20 cellular contexts compared by ENCODE assay signal in genomic region chr9:91113026-91113425, GRCh38.
"Had no signal": no experiment of that assay in that cellular context is flagged by ENCODE, and none has a peak within 500 bp of the region (broad histone marks: within the 10 kb centered on the region; RNA-seq: fewer than 3 reads in every experiment).

No MANE protein-coding gene starts in this region.

- H3K27ac ChIP-seq: HL-60, KMS-11, SJSA1, SK-N-MC had no signal

- H3K36me3 ChIP-seq: SJSA1 had no signal

- H3K4me2 ChIP-seq: KMS-11 had no signal

- H3K27me3 ChIP-seq: SJSA1 had no signal

- H3K9ac ChIP-seq: KMS-11 had no signal

- ATAC-seq: K562 had no signal

- DNase-seq: Kasumi-1, MM.1S, NCI-H1092 treated with DMSO at 0.1 percent for 48 hours, NCI-H1436, NCI-H2081 treated with DMSO at 0.1 percent for 48 hours, NCI-H2171, NCI-H226, NCI-H446, NCI-H510A, NCI-H524 treated with DMSO at 0.1 percent for 48 hours, NCI-H69, NCI-H774, Right ventricle myocardium superior, RPMI8226, SIG-M5 had no signal

- H3K4me3 ChIP-seq: K562, SJSA1, SK-N-MC had no signal
